Comparison of ENCODE assay signal across 22 cellular contexts in the genomic region with DNA sequence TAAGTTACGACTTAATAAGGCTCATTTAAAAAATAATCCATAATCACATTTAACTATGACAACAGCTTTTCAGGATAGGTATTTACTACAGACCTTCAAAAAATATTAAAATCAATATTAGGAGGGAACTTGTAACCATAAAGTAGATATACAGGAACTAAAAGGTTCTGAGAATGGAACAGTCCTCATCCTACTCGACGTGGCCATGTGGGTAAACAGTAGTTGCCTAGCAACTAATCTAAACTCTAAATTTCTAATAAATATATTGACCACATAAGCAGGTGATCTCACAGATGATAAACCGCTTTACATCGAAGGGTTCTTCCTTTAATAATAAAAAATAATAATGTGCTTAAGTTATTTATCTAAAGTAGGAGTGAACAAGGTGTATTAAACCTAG. TPM values are rescaled to one million over a fixed set of nuclear protein-coding genes. Genes with fewer than 3 reads are reported as not detected.
DNase-seq lines count a peak whose midpoint lies in the region.
"Had no signal": no experiment of that assay in that cellular context is flagged by ENCODE, and none has a peak within 500 bp of the region (broad histone marks: within the 10 kb centered on the region; RNA-seq: fewer than 3 reads in every experiment).

No MANE protein-coding gene starts in this region.

- H3K27ac ChIP-seq in SJSA1, result peak overlapping the region; percentile 93
- H3K27ac ChIP-seq in effector memory CD4-positive, alpha-beta T cell (ENCODE audit: insufficient read depth, low read length, poor library complexity, severe bottlenecking), result peak overlapping the region; percentile 49
- H3K27ac ChIP-seq in subcutaneous abdominal adipose tissue (ENCODE audit: low read depth, low read length), result peak overlapping the region; percentile 18
- H3K27ac ChIP-seq: 22Rv1, BLaER1, SK-N-MC had no signal

- peaks cover 30% of the 10 kb centered on the region for H3K4me1 ChIP-seq in SJSA1 (replicated peaks)
- H3K4me1 ChIP-seq in effector memory CD4-positive, alpha-beta T cell (ENCODE audit: control insufficient read depth, insufficient read depth, low read length, poor library complexity, severe bottlenecking), result peaks cover 27% of the 10 kb centered on the region
- peaks cover 0 to 8% (median 5%) of the 10 kb centered on the region in 5 donors for H3K4me1 ChIP-seq in subcutaneous abdominal adipose tissue (ENCODE audit: control insufficient read depth in 5 of 5, insufficient read depth in 5 of 5, low read length in 5 of 5)
- H3K4me1 ChIP-seq: BLaER1 had no signal

- H3K27me3 ChIP-seq in SJSA1 (replicated peaks) (no peaks in the 10 kb centered on the region), subcutaneous abdominal adipose tissue (ENCODE audit: control insufficient read depth in 5 of 5, insufficient read depth in 4 of 5, low read length in 5 of 5) (no peaks in the 10 kb centered on the region)
- no peaks in the 10 kb centered on the region for H3K27me3 ChIP-seq in effector memory CD4-positive, alpha-beta T cell (replicated peaks; ENCODE audit: control insufficient read depth, insufficient read depth, low read length, poor library complexity, severe bottlenecking)
- H3K27me3 ChIP-seq: BLaER1, right atrium auricular region had no signal

- H3K4me3 ChIP-seq in SJSA1, result peak overlapping the region; percentile 27
- no peak overlapping the region for H3K4me3 ChIP-seq in effector memory CD4-positive, alpha-beta T cell (ENCODE audit: insufficient read depth, low read depth, low read length, poor library complexity, severe bottlenecking)
- no peak overlapping the region for H3K4me3 ChIP-seq in subcutaneous abdominal adipose tissue (ENCODE audit: low read depth in 1 of 5, low read length in 5 of 5)
- H3K4me3 ChIP-seq: BLaER1, left lung, right atrium auricular region, SK-N-MC had no signal

- H3K36me3 ChIP-seq in SJSA1, result no peaks in the 10 kb centered on the region
- H3K36me3 ChIP-seq in effector memory CD4-positive, alpha-beta T cell (ENCODE audit: control insufficient read depth, insufficient read depth, low read length), result no peaks in the 10 kb centered on the region
- peaks cover 0 to 5% (median 0%) of the 10 kb centered on the region in 5 donors for H3K36me3 ChIP-seq in subcutaneous abdominal adipose tissue (ENCODE audit: control insufficient read depth in 5 of 5, insufficient read depth in 5 of 5, low read length in 5 of 5)
- H3K36me3 ChIP-seq: left lung, right atrium auricular region had no signal

- H3K9me3 ChIP-seq in SJSA1 (replicated peaks) (no peaks in the 10 kb centered on the region), subcutaneous abdominal adipose tissue (ENCODE audit: control insufficient read depth in 5 of 5, low read length in 5 of 5) (peaks cover 0 to 2% (median 0%) of the 10 kb centered on the region in 5 donors)
- H3K9me3 ChIP-seq in effector memory CD4-positive, alpha-beta T cell (ENCODE audit: control insufficient read depth, low read length), result no peaks in the 10 kb centered on the region
- H3K9me3 ChIP-seq: right atrium auricular region had no signal

- H3K9ac ChIP-seq in subcutaneous abdominal adipose tissue (ENCODE audit: low read length in 5 of 5), result no peak overlapping the region
- H3K9ac ChIP-seq: BLaER1 had no signal

- DNase-seq in DMS53 (lab: John Stamatoyannopoulos, UW) (peak; percentile 27), DMS53 treated with DMSO at 0.1 percent for 48 hours (lab: John Stamatoyannopoulos, UW; ENCODE audit: unreplicated experiment) (no peak), SJSA1 (ENCODE audit: low read depth in 1 of 2, low spot score in 2 of 2) (peak in 1 of 2 experiments; percentile 14), AML-193 (lab: John Stamatoyannopoulos, UW) (no peak), anterior cingulate cortex (lab: John Stamatoyannopoulos, UW) (no peak)
- DNase-seq in effector memory CD4-positive, alpha-beta T cell, result no peak
- no peak for DNase-seq in stimulated activated CD4-positive, alpha-beta T cell treated with anti-CD3 and anti-CD28 coated beads, Interleukin-2, amount 100 ng/mL, for 48 hours
- DNase-seq: activated CD4-positive, alpha-beta T cell treated with anti-CD3 and anti-CD28 coated beads for 36 hours; activated CD8-positive, alpha-beta memory T cell treated with anti-CD3 and anti-CD28 coated beads, Interleukin-2, amount 10 ng/mL, durations not matched to agents 7 days and 5 days; DMS79; H7; head of caudate nucleus; left lung; NCI-H1105; NCI-H69; occipital lobe; stimulated activated CD4-positive, alpha-beta T cell treated with anti-CD3 and anti-CD28 coated beads, Interleukin-15, amount 100 ng/mL, for 24 hours had no signal

RNA-seq across cellular contexts. Expression of a gene that starts 7.9 kb away (rescaled TPM):
- total RNA-seq in SJSA1 (2014; rRNA removed; shearing (Covaris generic)), result 33.7 and 55.0 TPM in 2 replicates

Comparison
In these comparisons a context has a peak if more than half of its experiments do, and no peak if none do; other contexts are left out.
1. H3K27ac ChIP-seq: peak in every context shown above with its lines; median percentile 93 in SJSA1; 49 in effector memory CD4-positive, alpha-beta T cell; 18 in subcutaneous abdominal adipose tissue.